Comparison of ENCODE assay signal across 15 cellular contexts in the genomic region with DNA sequence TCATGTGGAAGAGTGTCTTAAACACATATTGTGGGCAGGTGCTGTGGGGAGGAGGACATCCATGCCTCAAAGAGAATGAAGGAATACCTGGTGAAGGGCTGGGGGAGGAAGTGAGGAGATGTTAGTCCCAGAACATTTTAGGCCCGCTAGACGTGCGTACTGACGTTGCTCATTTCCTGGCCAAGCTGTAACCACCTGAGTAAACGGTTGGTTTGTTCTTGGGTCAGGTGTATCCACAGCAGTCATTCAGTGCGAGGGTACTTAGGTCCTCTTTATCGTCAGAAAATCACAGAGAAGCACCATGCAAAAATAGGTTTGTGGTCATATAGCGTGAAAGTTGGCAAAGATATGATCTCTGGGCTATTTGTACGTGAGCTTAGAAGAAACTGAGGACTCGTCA. TPM values are rescaled to one million over a fixed set of nuclear protein-coding genes. Genes with fewer than 3 reads are reported as not detected.
DNase-seq lines count a peak whose midpoint lies in the region; ATAC-seq and TF ChIP-seq lines count a peak whose summit lies in the region.
"Had no signal": no experiment of that assay in that cellular context is flagged by ENCODE, and none has a peak within 500 bp of the region (broad histone marks: within the 10 kb centered on the region; RNA-seq: fewer than 3 reads in every experiment).

No MANE protein-coding gene starts in this region.

- no peak overlapping the region for H3K27ac ChIP-seq in smooth muscle cell (ENCODE audit: low read depth)
- H3K27ac ChIP-seq: A549, coronary artery, skin epidermis, upper lobe of right lung had no signal

- H4K20me1 ChIP-seq in smooth muscle cell (ENCODE audit: low read depth), result peaks cover 100% of the 10 kb centered on the region

- POLR2A ChIA-PET in activated CD4-positive, alpha-beta T cell treated with anti-CD3 and anti-CD28 coated beads, Interleukin-2, amount 10 ng/mL, durations not matched to agents 7 days and 5 days (lab: Charles Lee), result no interaction called here
- POLR2A ChIA-PET in HEK293T (lab: Yijun Ruan, JAX), result no interaction called here

- H3K4me2 ChIP-seq in smooth muscle cell, result no peak overlapping the region
- H3K4me2 ChIP-seq: A549 had no signal

- H3K4me1 ChIP-seq in smooth muscle cell (ENCODE audit: low read depth), result no peaks in the 10 kb centered on the region
- H3K4me1 ChIP-seq: A549 had no signal

- ATAC-seq in stimulated activated naive B cell treated with anti-CD40 and anti-IgM and Interleukin-4, amounts not matched to agents 10 μg/mL and 1 μg/mL and 100 μg/mL, for 72 hours (replicated peaks), result peak; percentile 71 to 75
- ATAC-seq: A549; activated CD4-positive, CD25-positive, alpha-beta regulatory T cell treated with anti-CD3 and anti-CD28 coated beads, Interleukin-2, amount 50 U/mL, for 24 hours; upper lobe of right lung had no signal

- peak overlapping the region; percentile 71 for H3K27ac Mint-ChIP-seq in activated CD4-positive, alpha-beta T cell treated with anti-CD3 and anti-CD28 coated beads, Interleukin-2, amount 10 ng/mL, durations not matched to agents 7 days and 5 days
- peak overlapping the region; percentile 87 for H3K27ac Mint-ChIP-seq in endothelial cell (ENCODE audit: unreplicated experiment)
- H3K27ac Mint-ChIP-seq in stimulated activated naive B cell treated with anti-CD40 and anti-IgM and Interleukin-4, amounts not matched to agents 10 μg/mL and 1 μg/mL and 100 μg/mL, for 72 hours, result peak overlapping the region; percentile 38

- no peaks in the 10 kb centered on the region for H3K27me3 ChIP-seq in smooth muscle cell (ENCODE audit: low read depth)
- H3K27me3 ChIP-seq: upper lobe of right lung had no signal

- CTCF ChIA-PET in activated CD4-positive, alpha-beta T cell treated with anti-CD3 and anti-CD28 coated beads, Interleukin-2, amount 10 ng/mL, durations not matched to agents 7 days and 5 days (lab: Charles Lee), result interaction anchor here (1.2 to 1.3 kb wide), 2 partner anchors 11 to 23 kb away, joined by 3 to 5 read pairs; no protein-coding TSS in a partner anchor
- CTCF ChIA-PET in HEK293T (lab: Yijun Ruan, JAX), result no interaction called here

- no peaks in the 10 kb centered on the region for H3K27me3 Mint-ChIP-seq in activated CD4-positive, alpha-beta T cell treated with anti-CD3 and anti-CD28 coated beads, Interleukin-2, amount 10 ng/mL, durations not matched to agents 7 days and 5 days
- H3K27me3 Mint-ChIP-seq in endothelial cell (ENCODE audit: unreplicated experiment), result no peaks in the 10 kb centered on the region
- no peaks in the 10 kb centered on the region for H3K27me3 Mint-ChIP-seq in stimulated activated naive B cell treated with anti-CD40 and anti-IgM and Interleukin-4, amounts not matched to agents 10 μg/mL and 1 μg/mL and 100 μg/mL, for 72 hours

- H3K36me3 ChIP-seq in smooth muscle cell (ENCODE audit: low read depth), result no peaks in the 10 kb centered on the region
- H3K36me3 ChIP-seq: upper lobe of right lung had no signal

- no peaks in the 10 kb centered on the region for H3K9me3 ChIP-seq in smooth muscle cell (replicated peaks; ENCODE audit: low read depth)
- H3K9me3 ChIP-seq: A549, upper lobe of right lung had no signal

- 96% methylated on average over 10 of the region's 10 CpGs for WGBS in smooth muscle cell (ENCODE audit: low lambda C conversion rate)

- no peak overlapping the region for H3K4me3 ChIP-seq in smooth muscle cell
- H3K4me3 ChIP-seq: A549, coronary artery, skin epidermis, upper lobe of right lung had no signal

- H3F3A ChIP-seq in smooth muscle cell (ENCODE audit: low read depth), result no peaks in the 10 kb centered on the region

- no peak overlapping the region for H3K9ac ChIP-seq in smooth muscle cell (ENCODE audit: low read depth)

- no peak overlapping the region for H2AFZ ChIP-seq in smooth muscle cell (ENCODE audit: low read depth)

- H3K4me3 Mint-ChIP-seq in activated CD4-positive, alpha-beta T cell treated with anti-CD3 and anti-CD28 coated beads, Interleukin-2, amount 10 ng/mL, durations not matched to agents 7 days and 5 days, result no peak overlapping the region
- peak overlapping the region; percentile 29 for H3K4me3 Mint-ChIP-seq in endothelial cell (ENCODE audit: unreplicated experiment)
- H3K4me3 Mint-ChIP-seq in stimulated activated naive B cell treated with anti-CD40 and anti-IgM and Interleukin-4, amounts not matched to agents 10 μg/mL and 1 μg/mL and 100 μg/mL, for 72 hours, result peak overlapping the region; percentile 6 to 15

- peaks cover 6% of the 10 kb centered on the region for H3K9me3 Mint-ChIP-seq in activated CD4-positive, alpha-beta T cell treated with anti-CD3 and anti-CD28 coated beads, Interleukin-2, amount 10 ng/mL, durations not matched to agents 7 days and 5 days
- no peaks in the 10 kb centered on the region for H3K9me3 Mint-ChIP-seq in endothelial cell (ENCODE audit: unreplicated experiment)
- peaks cover 4% of the 10 kb centered on the region in 2 donors for H3K9me3 Mint-ChIP-seq in stimulated activated naive B cell treated with anti-CD40 and anti-IgM and Interleukin-4, amounts not matched to agents 10 μg/mL and 1 μg/mL and 100 μg/mL, for 72 hours

- TF ChIP-seq CTCF in endothelial cell (IDR thresholded peaks at IDR 0.05; ENCODE audit: unreplicated experiment) (no peak), smooth muscle cell (IDR thresholded peaks at IDR 0.05; ENCODE audit: borderline replicate concordance, insufficient read depth, poor library complexity, severe bottlenecking) (no peak)

- peaks cover 52% of the 10 kb centered on the region for H3K4me1 Mint-ChIP-seq in activated CD4-positive, alpha-beta T cell treated with anti-CD3 and anti-CD28 coated beads, Interleukin-2, amount 10 ng/mL, durations not matched to agents 7 days and 5 days
- peaks cover 62% of the 10 kb centered on the region for H3K4me1 Mint-ChIP-seq in endothelial cell (ENCODE audit: unreplicated experiment)
- H3K4me1 Mint-ChIP-seq in stimulated activated naive B cell treated with anti-CD40 and anti-IgM and Interleukin-4, amounts not matched to agents 10 μg/mL and 1 μg/mL and 100 μg/mL, for 72 hours, result peaks cover 55 to 92% of the 10 kb centered on the region in 2 donors

- peaks cover 98% of the 10 kb centered on the region for H3K79me2 ChIP-seq in smooth muscle cell (ENCODE audit: low read depth)

- no peak for DNase-seq in activated CD4-positive, alpha-beta T cell treated with anti-CD3 and anti-CD28 coated beads, Interleukin-2, amount 10 ng/mL, durations not matched to agents 7 days and 5 days
- DNase-seq in activated CD4-positive, alpha-beta T cell treated with anti-CD3 and anti-CD28 coated beads, Interleukin-2, amount 50 U/mL, for 4 hours, result no peak
- DNase-seq in NCI-H2029 treated with DMSO at 0.1 percent for 48 hours (lab: John Stamatoyannopoulos, UW) (peak; percentile 47), endothelial cell (ENCODE audit: low spot score) (no peak), smooth muscle cell (lab: John Stamatoyannopoulos, UW; ENCODE audit: unreplicated experiment) (no peak), HEK293T (ENCODE audit: extremely low spot score) (no peak), NCI-H2171 (lab: John Stamatoyannopoulos, UW) (no peak)
- no peak for DNase-seq in stimulated activated naive B cell treated with anti-CD40 and anti-IgM and Interleukin-4, amounts not matched to agents 10 μg/mL and 1 μg/mL and 100 μg/mL, for 72 hours
- DNase-seq: activated naive CD4-positive, alpha-beta T cell treated with Interleukin-2 at 50 U/mL for 16 hours; NCI-H82; upper lobe of right lung had no signal

- peaks cover 63% of the 10 kb centered on the region for H3K36me3 Mint-ChIP-seq in activated CD4-positive, alpha-beta T cell treated with anti-CD3 and anti-CD28 coated beads, Interleukin-2, amount 10 ng/mL, durations not matched to agents 7 days and 5 days (ENCODE audit: low read depth)
- peaks cover 29% of the 10 kb centered on the region for H3K36me3 Mint-ChIP-seq in endothelial cell (ENCODE audit: low read depth, unreplicated experiment)
- peaks cover 43 to 60% of the 10 kb centered on the region in 2 donors for H3K36me3 Mint-ChIP-seq in stimulated activated naive B cell treated with anti-CD40 and anti-IgM and Interleukin-4, amounts not matched to agents 10 μg/mL and 1 μg/mL and 100 μg/mL, for 72 hours

TF ChIP-seq in HEK293T, 16 proteins besides CTCF, POLR2A, EP300 and RAD21:
- no peak for TF ChIP-seq ZNF384 (IDR thresholded peaks at IDR 0.05)
- TF ChIP-seq L3MBTL2 (conservative IDR thresholded peaks at IDR 0.05), result no peak
- no peak for TF ChIP-seq ELF4 (IDR thresholded peaks at IDR 0.05)
- no peak for TF ChIP-seq SP1 (IDR thresholded peaks at IDR 0.05)
- TF ChIP-seq FOXA1 (IDR thresholded peaks at IDR 0.05), result no peak
- no peak for TF ChIP-seq TARDBP (IDR thresholded peaks at IDR 0.05)
- TF ChIP-seq HDGF (IDR thresholded peaks at IDR 0.05; ENCODE audit: borderline replicate concordance), result no peak
- TF ChIP-seq, protein P1, sequence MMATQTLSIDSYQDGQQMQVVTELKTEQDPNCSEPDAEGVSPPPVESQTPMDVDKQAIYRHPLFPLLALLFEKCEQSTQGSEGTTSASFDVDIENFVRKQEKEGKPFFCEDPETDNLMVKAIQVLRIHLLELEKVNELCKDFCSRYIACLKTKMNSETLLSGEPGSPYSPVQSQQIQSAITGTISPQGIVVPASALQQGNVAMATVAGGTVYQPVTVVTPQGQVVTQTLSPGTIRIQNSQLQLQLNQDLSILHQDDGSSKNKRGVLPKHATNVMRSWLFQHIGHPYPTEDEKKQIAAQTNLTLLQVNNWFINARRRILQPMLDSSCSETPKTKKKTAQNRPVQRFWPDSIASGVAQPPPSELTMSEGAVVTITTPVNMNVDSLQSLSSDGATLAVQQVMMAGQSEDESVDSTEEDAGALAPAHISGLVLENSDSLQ (IDR thresholded peaks at IDR 0.05), result no peak
- TF ChIP-seq SUZ12 (IDR thresholded peaks at IDR 0.05), result no peak
- no peak for TF ChIP-seq LEF1 (IDR thresholded peaks at IDR 0.05; ENCODE audit: borderline replicate concordance)
- no peak for TF ChIP-seq CTBP1 (IDR thresholded peaks at IDR 0.05; ENCODE audit: borderline replicate concordance)
- no peak for TF ChIP-seq NFRKB (IDR thresholded peaks at IDR 0.05)

RNA-seq across cellular contexts. Expression of a gene that starts 51.8 kb away (rescaled TPM):
- total RNA-seq in activated CD4-positive, alpha-beta T cell treated with anti-CD3 and anti-CD28 coated beads, Interleukin-2, amount 10 ng/mL, durations not matched to agents 7 days and 5 days, result 10 to 100 TPM; 64.5 to 72.2 TPM
- total RNA-seq in endothelial cell (ENCODE audit: unreplicated experiment), result 270 TPM
- total RNA-seq in smooth muscle cell, result 21.9 and 32.4 TPM in 2 replicates
- polyA plus RNA-seq in smooth muscle cell, result 13.8 and 23.6 TPM in 2 replicates
